ENCODE assay signal across 11 cellular contexts in genomic region chr16:1828645-1829410, GRCh38. TPM values are rescaled to one million over a fixed set of nuclear protein-coding genes. Genes with fewer than 3 reads are reported as not detected.
A peak's percentile ranks its signal among the peaks of the same experiment; 100 is the strongest.
DNase-seq lines count a peak whose midpoint lies in the region; ATAC-seq and TF ChIP-seq lines count a peak whose summit lies in the region.
"Had no signal": no experiment of that assay in that cellular context is flagged by ENCODE, and none has a peak within 500 bp of the region (broad histone marks: within the 10 kb centered on the region; RNA-seq: fewer than 3 reads in every experiment).

No MANE protein-coding gene starts in this region.

- H3K27me3 Mint-ChIP-seq in natural killer cell (ENCODE audit: low read depth in 2 of 2) = no peaks in the 10 kb centered on the region
- no peaks in the 10 kb centered on the region for H3K27me3 Mint-ChIP-seq in natural killer cell treated with Interleukin-12 subunit alpha and Interleukin-12 subunit beta and Interleukin-15 and Interleukin-18, amount 100 ng/mL, for 72 hours
- no peaks in the 10 kb centered on the region for H3K27me3 Mint-ChIP-seq in activated T-helper 1 cell treated with anti-CD3 and anti-CD28 coated beads, Interleukin-12 subunit alpha, Interleukin-12 subunit beta, Interleukin-2, Interleukin-4 antibody, amounts not matched to agents 30 ng/mL and 10 ng/mL and 1 ng/mL, durations not matched to agents 14 hours and 24 hours and 36 hours (ENCODE audit: insufficient read depth)

- H3K4me1 Mint-ChIP-seq in natural killer cell = peaks cover 9 to 21% of the 10 kb centered on the region in 2 donors
- peaks cover 13 to 30% of the 10 kb centered on the region in 2 donors for H3K4me1 Mint-ChIP-seq in natural killer cell treated with Interleukin-12 subunit alpha and Interleukin-12 subunit beta and Interleukin-15 and Interleukin-18, amount 100 ng/mL, for 72 hours (ENCODE audit: low read depth in 2 of 2)
- peaks cover 26% of the 10 kb centered on the region for H3K4me1 Mint-ChIP-seq in activated T-helper 1 cell treated with anti-CD3 and anti-CD28 coated beads, Interleukin-12 subunit alpha, Interleukin-12 subunit beta, Interleukin-2, Interleukin-4 antibody, amounts not matched to agents 30 ng/mL and 10 ng/mL and 1 ng/mL, durations not matched to agents 14 hours and 24 hours and 36 hours (ENCODE audit: low read depth)

- H3K36me3 Mint-ChIP-seq in natural killer cell = no peaks in the 10 kb centered on the region
- H3K36me3 Mint-ChIP-seq in natural killer cell treated with Interleukin-12 subunit alpha and Interleukin-12 subunit beta and Interleukin-15 and Interleukin-18, amount 100 ng/mL, for 72 hours = no peaks in the 10 kb centered on the region
- H3K36me3 Mint-ChIP-seq in activated T-helper 1 cell treated with anti-CD3 and anti-CD28 coated beads, Interleukin-12 subunit alpha, Interleukin-12 subunit beta, Interleukin-2, Interleukin-4 antibody, amounts not matched to agents 30 ng/mL and 10 ng/mL and 1 ng/mL, durations not matched to agents 14 hours and 24 hours and 36 hours (ENCODE audit: low read depth) = peaks cover 6% of the 10 kb centered on the region

- H3K4me3 Mint-ChIP-seq in natural killer cell = peak overlapping the region; percentile 65
- H3K4me3 Mint-ChIP-seq in natural killer cell treated with Interleukin-12 subunit alpha and Interleukin-12 subunit beta and Interleukin-15 and Interleukin-18, amount 100 ng/mL, for 72 hours = no peak overlapping the region
- H3K4me3 Mint-ChIP-seq in activated T-helper 1 cell treated with anti-CD3 and anti-CD28 coated beads, Interleukin-12 subunit alpha, Interleukin-12 subunit beta, Interleukin-2, Interleukin-4 antibody, amounts not matched to agents 30 ng/mL and 10 ng/mL and 1 ng/mL, durations not matched to agents 14 hours and 24 hours and 36 hours = peak overlapping the region; percentile 53

- TF ChIP-seq CTCF in natural killer cell (IDR thresholded peaks at IDR 0.05) = no peak

- H3K27ac Mint-ChIP-seq in natural killer cell = no peak overlapping the region
- H3K27ac Mint-ChIP-seq in natural killer cell treated with Interleukin-12 subunit alpha and Interleukin-12 subunit beta and Interleukin-15 and Interleukin-18, amount 100 ng/mL, for 72 hours = no peak overlapping the region
- H3K27ac Mint-ChIP-seq in activated T-helper 1 cell treated with anti-CD3 and anti-CD28 coated beads, Interleukin-12 subunit alpha, Interleukin-12 subunit beta, Interleukin-2, Interleukin-4 antibody, amounts not matched to agents 30 ng/mL and 10 ng/mL and 1 ng/mL, durations not matched to agents 14 hours and 24 hours and 36 hours = no peak overlapping the region

- no peak for DNase-seq in natural killer cell
- DNase-seq in natural killer cell treated with Interleukin-12 subunit alpha and Interleukin-12 subunit beta and Interleukin-15 and Interleukin-18, amount 100 ng/mL, for 72 hours (ENCODE audit: low spot score) = no peak
- DNase-seq in activated T-helper 1 cell treated with anti-CD3 and anti-CD28 coated beads, Interleukin-12 subunit alpha, Interleukin-12 subunit beta, Interleukin-2, Interleukin-4 antibody, amounts not matched to agents 30 ng/mL and 10 ng/mL and 1 ng/mL, durations not matched to agents 14 hours and 24 hours and 36 hours (ENCODE audit: low spot score) = no peak
- no peak for DNase-seq in left colon
- DNase-seq in ureter (ENCODE audit: low spot score) = peak; percentile 8
- no peak for DNase-seq in ecto neural progenitor cell (ENCODE audit: low spot score)
- no peak for DNase-seq in activated effector memory CD4-positive, alpha-beta T cell treated with anti-CD3 and anti-CD28 coated beads, Interleukin-2, amount 50 U/mL, for 16 hours
- DNase-seq in NCI-H2029 (lab: John Stamatoyannopoulos, UW) = no peak
- DNase-seq: EL; stimulated activated CD4-positive, alpha-beta T cell treated with anti-CD3 and anti-CD28 coated beads, Interleukin-15, amount 100 ng/mL, for 24 hours had no signal

- no peaks in the 10 kb centered on the region for H3K9me3 Mint-ChIP-seq in natural killer cell
- no peaks in the 10 kb centered on the region for H3K9me3 Mint-ChIP-seq in natural killer cell treated with Interleukin-12 subunit alpha and Interleukin-12 subunit beta and Interleukin-15 and Interleukin-18, amount 100 ng/mL, for 72 hours
- H3K9me3 Mint-ChIP-seq in activated T-helper 1 cell treated with anti-CD3 and anti-CD28 coated beads, Interleukin-12 subunit alpha, Interleukin-12 subunit beta, Interleukin-2, Interleukin-4 antibody, amounts not matched to agents 30 ng/mL and 10 ng/mL and 1 ng/mL, durations not matched to agents 14 hours and 24 hours and 36 hours = no peaks in the 10 kb centered on the region

- no peak for ATAC-seq in natural killer cell
- no peak for ATAC-seq in natural killer cell treated with Interleukin-12 subunit alpha and Interleukin-12 subunit beta and Interleukin-15 and Interleukin-18, amount 100 ng/mL, for 72 hours
- peak; percentile 38 for ATAC-seq in left colon

- intact Hi-C loops in natural killer cell (cut with micrococcal nuclease) = no loop called here
- intact Hi-C loops in activated T-helper 1 cell treated with anti-CD3 and anti-CD28 coated beads, Interleukin-12 subunit alpha, Interleukin-12 subunit beta, Interleukin-2, Interleukin-4 antibody, amounts not matched to agents 30 ng/mL and 10 ng/mL and 1 ng/mL, durations not matched to agents 14 hours and 24 hours and 36 hours (cut with micrococcal nuclease) = no loop called here
- intact Hi-C loops in left colon (cut with DNase I, micrococcal nuclease) = no loop called here

RNA-seq across cellular contexts. Expression of gene FAHD1, which starts 1.8 kb away (rescaled TPM):
- total RNA-seq in natural killer cell = 10 to 100 TPM in 1 of 3 donors, 1 to 10 TPM in 2; 5.3 to 10.6 (median 7.4) TPM
- 10 to 100 TPM; 13.9 to 14.5 TPM for total RNA-seq in natural killer cell treated with Interleukin-12 subunit alpha and Interleukin-12 subunit beta and Interleukin-15 and Interleukin-18, amount 100 ng/mL, for 72 hours
- total RNA-seq in activated T-helper 1 cell treated with anti-CD3 and anti-CD28 coated beads, Interleukin-12 subunit alpha, Interleukin-12 subunit beta, Interleukin-2, Interleukin-4 antibody, amounts not matched to agents 30 ng/mL and 10 ng/mL and 1 ng/mL, durations not matched to agents 14 hours and 24 hours and 36 hours = 19.4 and 20.2 TPM in 2 replicates
- total RNA-seq in left colon = 10 to 100 TPM; 60.0 to 66.9 TPM
- 29.3 TPM for total RNA-seq in ureter

RNA-seq across cellular contexts. Expression of gene HAGH, which starts 2.2 kb away (rescaled TPM):
- total RNA-seq in natural killer cell = 10 to 100 TPM; 27.8 to 38.4 (median 37.5) TPM
- total RNA-seq in natural killer cell treated with Interleukin-12 subunit alpha and Interleukin-12 subunit beta and Interleukin-15 and Interleukin-18, amount 100 ng/mL, for 72 hours = 10 to 100 TPM; 39.5 to 47.5 TPM
- 57.8 and 58.7 TPM in 2 replicates for total RNA-seq in activated T-helper 1 cell treated with anti-CD3 and anti-CD28 coated beads, Interleukin-12 subunit alpha, Interleukin-12 subunit beta, Interleukin-2, Interleukin-4 antibody, amounts not matched to agents 30 ng/mL and 10 ng/mL and 1 ng/mL, durations not matched to agents 14 hours and 24 hours and 36 hours
- total RNA-seq in left colon = 10 to 100 TPM; 64.5 to 85.0 TPM
- total RNA-seq in ureter = 37.5 TPM

RNA-seq across cellular contexts. Expression of gene IGFALS, which starts 35.3 kb away (rescaled TPM):
- 1 to 10 TPM in 1 of 3 donors, under 1 TPM in 2; 0.47 to 1.1 (median 0.70) TPM for total RNA-seq in natural killer cell
- total RNA-seq in natural killer cell treated with Interleukin-12 subunit alpha and Interleukin-12 subunit beta and Interleukin-15 and Interleukin-18, amount 100 ng/mL, for 72 hours = under 1 TPM in 1 of 2 donors, not detected in 1; 0.12 TPM
- not detected in 2 replicates for total RNA-seq in activated T-helper 1 cell treated with anti-CD3 and anti-CD28 coated beads, Interleukin-12 subunit alpha, Interleukin-12 subunit beta, Interleukin-2, Interleukin-4 antibody, amounts not matched to agents 30 ng/mL and 10 ng/mL and 1 ng/mL, durations not matched to agents 14 hours and 24 hours and 36 hours
- total RNA-seq in left colon = 1 to 10 TPM in 1 of 2 donors, under 1 TPM in 1; 0.58 to 1.3 TPM
- not detected for total RNA-seq in ureter
- total RNA-seq: glomerular endothelial cell had no signal

RNA-seq across cellular contexts. Expression of gene MEIOB, which starts 43.1 kb away (rescaled TPM):
- total RNA-seq in natural killer cell (not detected), left colon (not detected), ureter (not detected)
- not detected for total RNA-seq in natural killer cell treated with Interleukin-12 subunit alpha and Interleukin-12 subunit beta and Interleukin-15 and Interleukin-18, amount 100 ng/mL, for 72 hours
- not detected in 2 replicates for total RNA-seq in activated T-helper 1 cell treated with anti-CD3 and anti-CD28 coated beads, Interleukin-12 subunit alpha, Interleukin-12 subunit beta, Interleukin-2, Interleukin-4 antibody, amounts not matched to agents 30 ng/mL and 10 ng/mL and 1 ng/mL, durations not matched to agents 14 hours and 24 hours and 36 hours

RNA-seq across cellular contexts. Expression of gene NUBP2, which starts 46.1 kb away (rescaled TPM):
- 10 to 100 TPM; 39.5 to 51.9 (median 49.4) TPM for total RNA-seq in natural killer cell
- 10 to 100 TPM; 47.9 to 81.8 TPM for total RNA-seq in natural killer cell treated with Interleukin-12 subunit alpha and Interleukin-12 subunit beta and Interleukin-15 and Interleukin-18, amount 100 ng/mL, for 72 hours
- total RNA-seq in activated T-helper 1 cell treated with anti-CD3 and anti-CD28 coated beads, Interleukin-12 subunit alpha, Interleukin-12 subunit beta, Interleukin-2, Interleukin-4 antibody, amounts not matched to agents 30 ng/mL and 10 ng/mL and 1 ng/mL, durations not matched to agents 14 hours and 24 hours and 36 hours = 81.6 and 82.8 TPM in 2 replicates
- 10 to 100 TPM; 29.4 to 34.4 TPM for total RNA-seq in left colon
- total RNA-seq in ureter = 48.9 TPM
